ENCODE assay signal across 19 cellular contexts in the genomic region with DNA sequence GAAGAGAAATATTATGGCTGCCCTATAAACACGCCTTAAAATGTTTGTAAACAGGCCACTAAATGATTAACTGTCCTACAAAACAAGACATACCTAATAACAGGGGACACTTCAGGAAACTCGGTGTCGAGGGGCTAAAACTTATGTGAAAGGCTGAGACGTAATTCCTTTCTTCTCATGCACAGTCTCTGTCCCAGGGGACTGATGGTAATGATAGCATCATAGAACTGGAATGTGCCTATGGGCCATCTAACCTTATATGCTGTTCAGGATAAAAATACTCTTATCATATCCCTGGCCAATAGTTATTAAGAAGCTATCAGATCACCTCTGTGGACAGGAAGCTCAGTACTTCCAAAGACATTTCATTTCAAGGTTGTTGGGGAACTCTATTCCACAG.
"Had no signal": no experiment of that assay in that cellular context is flagged by ENCODE, and none has a peak within 500 bp of the region (broad histone marks: within the 10 kb centered on the region; RNA-seq: fewer than 3 reads in every experiment).

No MANE protein-coding gene starts in this region.

- DNase-seq: activated CD4-positive, alpha-beta T cell treated with anti-CD3 and anti-CD28 coated beads, Interleukin-2, amount 50 U/mL, for 4 hours; activated CD8-positive, alpha-beta memory T cell treated with anti-CD3 and anti-CD28 coated beads, Interleukin-2, amount 10 ng/mL, durations not matched to agents 7 days and 5 days; activated effector memory CD4-positive, alpha-beta T cell treated with Interleukin-2 at 50 U/mL for 16 hours; activated naive CD4-positive, alpha-beta T cell treated with anti-CD3 and anti-CD28 coated beads, Interleukin-2, amount 50 U/mL, for 16 hours; activated T-cell treated with anti-CD3 and anti-CD28 coated beads, Interleukin-2, amount 50 U/mL, for 4 hours; caudate nucleus; cortex of kidney; effector CD8-positive, alpha-beta T cell; gastrocnemius medialis; heart right ventricle; left colon; lower lobe of right lung; midbrain; sigmoid colon; stimulated activated CD4-positive, alpha-beta T cell treated with anti-CD3 and anti-CD28 coated beads, Interleukin-2, amount 100 ng/mL, for 24 hours; thyroid gland had no signal

- H3K9me3 ChIP-seq: gastrocnemius medialis, heart right ventricle, lower lobe of right lung, sigmoid colon, thyroid gland had no signal

- H3K4me3 ChIP-seq: gastrocnemius medialis, heart right ventricle, lower lobe of right lung, sigmoid colon, thyroid gland had no signal

- H3K79me2 ChIP-seq: parathyroid adenoma had no signal

- ATAC-seq: activated CD4-positive, CD25-positive, alpha-beta regulatory T cell treated with anti-CD3 and anti-CD28 coated beads, Interleukin-2, amount 50 U/mL, for 24 hours; activated CD8-positive, alpha-beta memory T cell treated with anti-CD3 and anti-CD28 coated beads, Interleukin-2, amount 10 ng/mL, durations not matched to agents 7 days and 5 days; activated T-cell treated with anti-CD3 and anti-CD28 coated beads, Interleukin-2, amount 50 U/mL, for 4 hours; gastrocnemius medialis; heart right ventricle; left colon; lower lobe of right lung; stimulated activated effector memory CD8-positive, alpha-beta T cell treated with anti-CD3 and anti-CD28 coated beads, Interleukin-12 subunit alpha, Interleukin-12 subunit beta, amount 100 ng/mL, for 72 hours had no signal

- H3K4me1 ChIP-seq: parathyroid adenoma had no signal

- H3K9ac ChIP-seq: parathyroid adenoma had no signal

- H3K36me3 ChIP-seq: lower lobe of right lung, thyroid gland had no signal

- H3K27ac ChIP-seq: gastrocnemius medialis, heart right ventricle, lower lobe of right lung, parathyroid adenoma, sigmoid colon, thyroid gland had no signal

- H2AFZ ChIP-seq: parathyroid adenoma had no signal

- H3K27me3 ChIP-seq: gastrocnemius medialis, heart right ventricle, sigmoid colon, thyroid gland had no signal
